1 cellular context compared by ENCODE assay signal in genomic region chr11:17611503-17612220, GRCh38.
TF ChIP-seq lines count a peak whose summit lies in the region.

No MANE protein-coding gene starts in this region.

TF ChIP-seq in H1, 55 proteins besides CTCF, POLR2A, EP300 and RAD21:
- no peak for TF ChIP-seq SP2 (IDR thresholded peaks at IDR 0.05; ENCODE audit: low read length)
- TF ChIP-seq POLR2AphosphoS5 (IDR thresholded peaks at IDR 0.05; ENCODE audit: low read depth, low read length) = no peak
- no peak for TF ChIP-seq CBX8 (IDR thresholded peaks at IDR 0.05; ENCODE audit: borderline replicate concordance, low read depth, low read length)
- TF ChIP-seq TAF7 (optimal IDR thresholded peaks at IDR 0.05; ENCODE audit: borderline replicate concordance, low read depth, low read length) = no peak
- TF ChIP-seq RBBP5 (IDR thresholded peaks at IDR 0.05; ENCODE audit: borderline replicate concordance, low read depth, low read length) = no peak
- TF ChIP-seq ASH2L (IDR thresholded peaks at IDR 0.05; ENCODE audit: low read length) = no peak
- no peak for TF ChIP-seq ZNF274 (IDR thresholded peaks at IDR 0.05; ENCODE audit: borderline replicate concordance, extremely low read depth, low read length)
- no peak for TF ChIP-seq HDAC6 (IDR thresholded peaks at IDR 0.05; ENCODE audit: low read depth, low read length)
- no peak for TF ChIP-seq FOSL1 (IDR thresholded peaks at IDR 0.05; ENCODE audit: insufficient read depth, low read depth, low read length)
- no peak for TF ChIP-seq KDM5A (IDR thresholded peaks at IDR 0.05; ENCODE audit: low read length)
- no peak for TF ChIP-seq EGR1 (IDR thresholded peaks at IDR 0.05; ENCODE audit: borderline replicate concordance, low read depth, low read length)
- TF ChIP-seq YY1 (IDR thresholded peaks at IDR 0.05; ENCODE audit: low read depth, low read length) = no peak
- TF ChIP-seq HDAC2 (IDR thresholded peaks at IDR 0.05; ENCODE audit: borderline replicate concordance in 1 of 2, low read depth in 2 of 2, low read length in 2 of 2) = no peak
- TF ChIP-seq TBP (IDR thresholded peaks at IDR 0.05; ENCODE audit: low read depth, low read length) = no peak
- TF ChIP-seq MAFK (IDR thresholded peaks at IDR 0.05; ENCODE audit: low read depth, low read length) = no peak
- TF ChIP-seq TAF1 (IDR thresholded peaks at IDR 0.05; ENCODE audit: low read depth, low read length) = no peak
- no peak for TF ChIP-seq RFX5 (IDR thresholded peaks at IDR 0.05; ENCODE audit: borderline replicate concordance, low read depth, low read length)
- no peak for TF ChIP-seq KDM1A (IDR thresholded peaks at IDR 0.05; ENCODE audit: borderline replicate concordance, low read length)
- TF ChIP-seq SIN3A (conservative IDR thresholded peaks at IDR 0.05 in 1 of 2, IDR thresholded peaks at IDR 0.05 in 1 of 2; ENCODE audit: low read depth in 1 of 2, low read length in 2 of 2) = no peak
- no peak for TF ChIP-seq EZH2 (IDR thresholded peaks at IDR 0.05; ENCODE audit: low read depth, low read length, severe bottlenecking)
